Comparison of ENCODE assay signal across 10 cellular contexts in the genomic region with DNA sequence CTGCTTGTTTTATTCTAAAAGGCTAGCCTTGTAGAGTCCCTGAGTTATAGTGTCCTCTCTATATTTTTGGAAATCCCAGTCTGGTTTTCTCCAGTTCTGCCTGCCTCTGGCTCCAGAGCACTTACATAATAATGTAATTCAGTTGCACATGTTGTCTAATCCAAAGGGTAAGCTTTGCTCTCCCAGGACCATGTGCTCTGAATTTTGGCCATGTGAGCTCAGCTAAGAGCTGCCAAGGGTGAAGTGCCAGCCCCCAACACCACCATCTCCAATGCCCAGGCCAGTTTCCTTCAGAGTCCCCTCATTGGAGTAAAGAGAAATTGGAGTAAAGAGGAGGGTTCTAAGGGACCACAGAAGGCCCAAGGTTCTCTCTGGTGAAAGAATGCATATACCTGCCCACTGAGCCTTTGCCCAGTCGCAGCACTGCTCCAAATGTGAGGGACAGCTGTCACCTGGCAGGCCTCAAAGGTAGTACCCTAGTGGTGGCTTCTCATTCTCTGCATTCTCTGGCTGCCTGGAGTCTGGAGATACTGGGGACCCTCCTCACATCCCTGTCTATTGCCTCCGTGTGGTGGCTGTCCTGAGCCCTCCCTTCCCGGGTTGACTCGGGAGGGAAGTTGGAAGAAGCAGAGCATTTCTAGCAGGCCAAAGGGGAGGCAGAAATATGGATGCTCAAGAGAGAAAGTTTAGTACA. TPM values are rescaled to one million over a fixed set of nuclear protein-coding genes. Genes with fewer than 3 reads are reported as not detected.
A peak's percentile ranks its signal among the peaks of the same experiment; 100 is the strongest.
DNase-seq lines count a peak whose midpoint lies in the region; ATAC-seq and TF ChIP-seq lines count a peak whose summit lies in the region.
"Had no signal": no experiment of that assay in that cellular context is flagged by ENCODE, and none has a peak within 500 bp of the region (broad histone marks: within the 10 kb centered on the region; RNA-seq: fewer than 3 reads in every experiment).

No MANE protein-coding gene starts in this region.

- ATAC-seq in HG02759 (IDR thresholded peaks at IDR 0.05; ENCODE audit: unreplicated experiment): peak; percentile 6

- H3K23ac ChIP-seq in mesendoderm (ENCODE audit: low read length): no peak overlapping the region

- H3K27me3 ChIP-seq in dorsolateral prefrontal cortex: no peaks in the 10 kb centered on the region
- no peaks in the 10 kb centered on the region for H3K27me3 ChIP-seq in mesendoderm (ENCODE audit: insufficient read depth, low read length, poor library complexity)
- no peaks in the 10 kb centered on the region for H3K27me3 ChIP-seq in BE2C

- no peaks in the 10 kb centered on the region for H3K4me1 ChIP-seq in mesendoderm (ENCODE audit: control insufficient read depth, low read depth, low read length)
- peaks cover 6% of the 10 kb centered on the region for H3K4me1 ChIP-seq in BE2C

- H3K56ac ChIP-seq in mesendoderm (ENCODE audit: low read length): no peak overlapping the region

- H3K36me3 ChIP-seq in mesendoderm (ENCODE audit: control insufficient read depth, insufficient read depth, low read length) (no peaks in the 10 kb centered on the region), BE2C (peaks cover 3% of the 10 kb centered on the region; the same call in 1 of the 2 replicates)

- no peak overlapping the region for H2BK5ac ChIP-seq in mesendoderm (ENCODE audit: low read length)

- TF ChIP-seq CTCF in AG10803 (conservative IDR thresholded peaks at IDR 0.05; ENCODE audit: low read length): no peak; the same call in 1 of the 2 replicates
- TF ChIP-seq CTCF in dorsolateral prefrontal cortex (IDR thresholded peaks at IDR 0.05 in 54 of 56, conservative IDR thresholded peaks at IDR 0.05 in 2 of 56; ENCODE audit: low read depth in 1 of 56, partially characterized antibody in 56 of 56): no peak
- TF ChIP-seq CTCF in BE2C (IDR thresholded peaks at IDR 0.05; ENCODE audit: low read depth, low read length): no peak

- peaks cover 1% of the 10 kb centered on the region for H3K79me2 ChIP-seq in mesendoderm (ENCODE audit: control insufficient read depth, insufficient read depth, low read length)

- no peaks in the 10 kb centered on the region for H3K9me3 ChIP-seq in BE2C

- H3K18ac ChIP-seq in mesendoderm (ENCODE audit: low read length): no peak overlapping the region

- DNase-seq in AG10803 (ENCODE audit: low read depth) (peak; percentile 57), dorsolateral prefrontal cortex (peak in 2 of 10 donors; percentile 21 to 32), mesendoderm (peak; percentile 64), KG1 (lab: John Stamatoyannopoulos, UW) (no peak), NCI-H2029 treated with DMSO at 0.1 percent for 48 hours (lab: John Stamatoyannopoulos, UW) (no peak), BE2C (no peak)
- no peak for DNase-seq in activated naive CD4-positive, alpha-beta T cell treated with Interleukin-2 at 50 U/mL for 16 hours
- DNase-seq: ACHN, NCI-H2107 had no signal

- H3K4ac ChIP-seq in mesendoderm (ENCODE audit: low read depth, low read length): no peak overlapping the region

- no peak overlapping the region for H3K9ac ChIP-seq in mesendoderm (ENCODE audit: low read length)

- peaks cover 5% of the 10 kb centered on the region for H3K79me1 ChIP-seq in mesendoderm (ENCODE audit: low read length)

- H3K27ac ChIP-seq in dorsolateral prefrontal cortex (peak overlapping the region in 58 of 59 donors; percentile 4 to 97 (median 76)), mesendoderm (ENCODE audit: low read depth, low read length) (no peak overlapping the region)

- intact Hi-C loops in dorsolateral prefrontal cortex (cut with DNase I): no loop called here

- H2BK120ac ChIP-seq in mesendoderm (ENCODE audit: low read depth, low read length): no peak overlapping the region

- H3K4me3 ChIP-seq in AG10803 (ENCODE audit: low read length) (no peak overlapping the region), dorsolateral prefrontal cortex (peak overlapping the region in 9 of 59 donors; percentile 0 to 98 (median 25)), mesendoderm (ENCODE audit: low read length) (no peak overlapping the region), BE2C (ENCODE audit: low read depth, low read length) (no peak overlapping the region)

- no peak overlapping the region for H3K4me2 ChIP-seq in mesendoderm (ENCODE audit: low read length)

- no peak overlapping the region for H2BK15ac ChIP-seq in mesendoderm (replicated peaks; ENCODE audit: low read depth)

- no CpG with 5 or more reads among the region's 4 CpGs for WGBS in mesendoderm (ENCODE audit: extremely low coverage, insufficient coverage, low lambda C conversion rate)

- H4K5ac ChIP-seq in mesendoderm (ENCODE audit: low read length): no peak overlapping the region

- H4K8ac ChIP-seq in mesendoderm (ENCODE audit: low read depth, low read length): no peak overlapping the region

- H2AK5ac ChIP-seq in mesendoderm (ENCODE audit: low read length): no peak overlapping the region

RNA-seq across cellular contexts. Expression of a gene that starts 4.9 kb away (rescaled TPM):
- total RNA-seq in dorsolateral prefrontal cortex: 100 to 1,000 TPM in 43 of 120 experiments, 10 to 100 TPM in 77; 65.9 to 159 (median 95.3) TPM
- polyA plus RNA-seq in mesendoderm (2013, experiment 1 of 2): 5.1 TPM
- 5.1 TPM for polyA plus RNA-seq in mesendoderm (2013, experiment 2 of 2)
- polyA plus RNA-seq in BE2C (2012; ENCODE audit: insufficient read depth, insufficient read length, low read depth): 12.8 TPM

RNA-seq across cellular contexts. Expression of a gene that starts 33.3 kb away (rescaled TPM):
- total RNA-seq in dorsolateral prefrontal cortex: 100 to 1,000 TPM; 164 to 333 (median 223) TPM
- polyA plus RNA-seq in mesendoderm (2013, experiment 1 of 2): 14.5 TPM
- 15.2 TPM for polyA plus RNA-seq in mesendoderm (2013, experiment 2 of 2)
- 165 TPM for polyA plus RNA-seq in BE2C (2012; ENCODE audit: insufficient read depth, insufficient read length, low read depth)

RNA-seq across cellular contexts. Expression of a gene that starts 47.2 kb away (rescaled TPM):
- 10 to 100 TPM in 25 of 120 experiments, 1 to 10 TPM in 95; 5.6 to 14.4 (median 8.5) TPM for total RNA-seq in dorsolateral prefrontal cortex
- polyA plus RNA-seq in mesendoderm (2013, experiment 1 of 2): 7.2 TPM
- 7.3 TPM for polyA plus RNA-seq in mesendoderm (2013, experiment 2 of 2)
- 12.7 TPM for polyA plus RNA-seq in BE2C (2012; ENCODE audit: insufficient read depth, insufficient read length, low read depth)

RNA-seq across cellular contexts. Expression of a gene that starts 54.9 kb away (rescaled TPM):
- total RNA-seq in dorsolateral prefrontal cortex: 1 to 10 TPM in 60 of 120 experiments, under 1 TPM in 23, not detected in 37; 0.59 to 5.0 (median 1.4) TPM
- 0.38 TPM for polyA plus RNA-seq in mesendoderm (2013, experiment 1 of 2)
- polyA plus RNA-seq in mesendoderm (2013, experiment 2 of 2): 0.34 TPM
- not detected for polyA plus RNA-seq in BE2C (2012; ENCODE audit: insufficient read depth, insufficient read length, low read depth)

Comparison
In these comparisons a context has a peak if more than half of its experiments do, and no peak if none do; other contexts are left out.
1. DNase-seq: peak in AG10803 (single experiment) and mesendoderm (single experiment); none in KG1 (single experiment), activated naive CD4-positive, alpha-beta T cell treated with Interleukin-2 at 50 U/mL for 16 hours (single experiment), NCI-H2029 treated with DMSO at 0.1 percent for 48 hours (single experiment) and BE2C (single experiment).